Comparison of ENCODE assay signal across 38 cellular contexts in genomic region chr18:51637881-51638280, GRCh38.
"Had no signal": no experiment of that assay in that cellular context is flagged by ENCODE, and none has a peak within 500 bp of the region (broad histone marks: within the 10 kb centered on the region; RNA-seq: fewer than 3 reads in every experiment).

No MANE protein-coding gene starts in this region.

- H3K4me1 Mint-ChIP-seq: activated naive CD4-positive, alpha-beta T cell treated with anti-CD3 and anti-CD28 coated beads, Interleukin-2, amount 10 ng/mL, durations not matched to agents 7 days and 5 days; activated naive CD4-positive, alpha-beta T cell treated with anti-CD3 and anti-CD28 coated beads, Interleukin-2, amount 50 U/mL, for 24 hours; activated naive CD8-positive, alpha-beta T cell treated with anti-CD3 and anti-CD28 coated beads for 36 hours; activated naive CD8-positive, alpha-beta T cell treated with anti-CD3 and anti-CD28 coated beads, Interleukin-2, amount 10 ng/mL, durations not matched to agents 7 days and 5 days; activated naive CD8-positive, alpha-beta T cell treated with anti-CD3 and anti-CD28 coated beads, Interleukin-2, amount 50 U/mL, for 24 hours; activated T-helper 17 cell treated with anti-CD3 and anti-CD28 coated beads, Interleukin-2, amount 50 U/mL, for 72 hours; brain; central memory CD8-positive, alpha-beta T cell had no signal

- H3K4me3 ChIP-seq: adrenal gland, ascending aorta, body of pancreas, breast epithelium, cardiac muscle cell had no signal

- H3K4me3 Mint-ChIP-seq: activated naive CD4-positive, alpha-beta T cell treated with anti-CD3 and anti-CD28 coated beads for 36 hours; activated naive CD4-positive, alpha-beta T cell treated with anti-CD3 and anti-CD28 coated beads, Interleukin-2, amount 10 ng/mL, durations not matched to agents 7 days and 5 days; activated naive CD4-positive, alpha-beta T cell treated with anti-CD3 and anti-CD28 coated beads, Interleukin-2, amount 50 U/mL, for 24 hours; activated naive CD8-positive, alpha-beta T cell; activated naive CD8-positive, alpha-beta T cell treated with anti-CD3 and anti-CD28 coated beads for 36 hours; activated naive CD8-positive, alpha-beta T cell treated with anti-CD3 and anti-CD28 coated beads, Interleukin-2, amount 10 ng/mL, durations not matched to agents 7 days and 5 days; activated naive CD8-positive, alpha-beta T cell treated with anti-CD3 and anti-CD28 coated beads, Interleukin-2, amount 50 U/mL, for 24 hours; activated T-cell treated with anti-CD3 and anti-CD28 coated beads, Interleukin-2, amount 50 U/mL, for 24 hours; activated T-cell treated with anti-CD3 and anti-CD28 coated beads, Interleukin-2, amount 50 U/mL, for 4 hours; activated T-cell treated with anti-CD3 and anti-CD28 coated beads, Interleukin-2, amount 50 U/mL, for 72 hours; activated T-helper 1 cell treated with anti-CD3 and anti-CD28 coated beads, Interleukin-12 subunit alpha, Interleukin-12 subunit beta, Interleukin-2, Interleukin-4 antibody, amounts not matched to agents 30 ng/mL and 10 ng/mL and 1 ng/mL, durations not matched to agents 14 hours and 24 hours and 36 hours; activated T-helper 17 cell treated with anti-CD3 and anti-CD28 coated beads, Interleukin-2, amount 50 U/mL, for 72 hours; brain; central memory CD8-positive, alpha-beta T cell had no signal

- H3K4me1 ChIP-seq: adrenal gland, ascending aorta, body of pancreas, breast epithelium had no signal

- H3K27me3 ChIP-seq: adrenal gland, ascending aorta, body of pancreas, brain microvascular endothelial cell, breast epithelium, cardiac muscle cell had no signal

- H3K27ac ChIP-seq: adrenal gland, ascending aorta, body of pancreas, brain microvascular endothelial cell, breast epithelium, cardiac muscle cell had no signal

- H3K9me3 Mint-ChIP-seq: activated naive CD4-positive, alpha-beta T cell treated with anti-CD3 and anti-CD28 coated beads, Interleukin-2, amount 50 U/mL, for 24 hours; activated T-cell treated with anti-CD3 and anti-CD28 coated beads, Interleukin-2, amount 50 U/mL, for 24 hours; central memory CD8-positive, alpha-beta T cell had no signal

- H3K27me3 Mint-ChIP-seq: activated naive CD4-positive, alpha-beta T cell treated with anti-CD3 and anti-CD28 coated beads, Interleukin-2, amount 10 ng/mL, durations not matched to agents 7 days and 5 days; activated naive CD4-positive, alpha-beta T cell treated with anti-CD3 and anti-CD28 coated beads, Interleukin-2, amount 50 U/mL, for 24 hours; activated naive CD8-positive, alpha-beta T cell treated with anti-CD3 and anti-CD28 coated beads, Interleukin-2, amount 10 ng/mL, durations not matched to agents 7 days and 5 days; brain; central memory CD8-positive, alpha-beta T cell had no signal

- H3K36me3 ChIP-seq: adrenal gland, ascending aorta, brain microvascular endothelial cell, breast epithelium, cardiac muscle cell had no signal

- ATAC-seq: activated naive CD4-positive, alpha-beta T cell treated with anti-CD3 and anti-CD28 coated beads, Interleukin-2, amount 50 U/mL, for 72 hours; activated naive CD8-positive, alpha-beta T cell treated with anti-CD3 and anti-CD28 coated beads, Interleukin-2, amount 50 U/mL, for 24 hours; activated T-cell treated with anti-CD3 and anti-CD28 coated beads, Interleukin-2, amount 50 U/mL, for 4 hours; activated T-cell treated with anti-CD3 and anti-CD28 coated beads, Interleukin-2, amount 50 U/mL, for 72 hours; activated T-helper 17 cell treated with anti-CD3 and anti-CD28 coated beads, Interleukin-2, amount 50 U/mL, for 72 hours; body of pancreas had no signal

- H3K27ac Mint-ChIP-seq: activated naive CD4-positive, alpha-beta T cell treated with anti-CD3 and anti-CD28 coated beads for 36 hours; activated naive CD4-positive, alpha-beta T cell treated with anti-CD3 and anti-CD28 coated beads, Interleukin-2, amount 10 ng/mL, durations not matched to agents 7 days and 5 days; activated naive CD4-positive, alpha-beta T cell treated with anti-CD3 and anti-CD28 coated beads, Interleukin-2, amount 50 U/mL, for 24 hours; activated naive CD4-positive, alpha-beta T cell treated with anti-CD3 and anti-CD28 coated beads, Interleukin-2, amount 50 U/mL, for 72 hours; activated naive CD8-positive, alpha-beta T cell; activated naive CD8-positive, alpha-beta T cell treated with anti-CD3 and anti-CD28 coated beads for 36 hours; activated naive CD8-positive, alpha-beta T cell treated with anti-CD3 and anti-CD28 coated beads, Interleukin-2, amount 10 ng/mL, durations not matched to agents 7 days and 5 days; activated naive CD8-positive, alpha-beta T cell treated with anti-CD3 and anti-CD28 coated beads, Interleukin-2, amount 50 U/mL, for 24 hours; activated T-cell treated with anti-CD3 and anti-CD28 coated beads, Interleukin-2, amount 50 U/mL, for 24 hours; activated T-cell treated with anti-CD3 and anti-CD28 coated beads, Interleukin-2, amount 50 U/mL, for 72 hours; activated T-helper 1 cell treated with anti-CD3 and anti-CD28 coated beads, Interleukin-12 subunit alpha, Interleukin-12 subunit beta, Interleukin-2, Interleukin-4 antibody, amounts not matched to agents 30 ng/mL and 10 ng/mL and 1 ng/mL, durations not matched to agents 14 hours and 24 hours and 36 hours; activated T-helper 17 cell treated with anti-CD3 and anti-CD28 coated beads, Interleukin-2, amount 50 U/mL, for 72 hours; activated T-helper 2 cell treated with anti-CD3 and anti-CD28 coated beads, Interferon-gamma antibody, Interleukin-2, Interleukin-4, amounts not matched to agents 10 μg/mL and 5 μg/mL and 100 μg/mL, durations not matched to agents 14 hours and 24 hours and 36 hours; brain had no signal

- H3K9me3 ChIP-seq: adrenal gland, ascending aorta, body of pancreas had no signal

- H3K36me3 Mint-ChIP-seq: activated naive CD4-positive, alpha-beta T cell treated with anti-CD3 and anti-CD28 coated beads, Interleukin-2, amount 10 ng/mL, durations not matched to agents 7 days and 5 days; activated naive CD4-positive, alpha-beta T cell treated with anti-CD3 and anti-CD28 coated beads, Interleukin-2, amount 50 U/mL, for 24 hours; activated naive CD4-positive, alpha-beta T cell treated with anti-CD3 and anti-CD28 coated beads, Interleukin-2, amount 50 U/mL, for 72 hours; activated naive CD8-positive, alpha-beta T cell; activated naive CD8-positive, alpha-beta T cell treated with anti-CD3 and anti-CD28 coated beads for 36 hours; activated naive CD8-positive, alpha-beta T cell treated with anti-CD3 and anti-CD28 coated beads, Interleukin-2, amount 10 ng/mL, durations not matched to agents 7 days and 5 days had no signal

- DNase-seq: activated effector memory CD4-positive, alpha-beta T cell treated with anti-CD3 and anti-CD28 coated beads, Interleukin-2, amount 50 U/mL, for 16 hours; activated effector memory CD4-positive, alpha-beta T cell treated with Interleukin-2 at 50 U/mL for 16 hours; activated gamma-delta T cell; activated gamma-delta T cell treated with Interleukin-2 at 50 U/mL for 16 hours; activated naive CD4-positive, alpha-beta T cell; activated naive CD4-positive, alpha-beta T cell treated with anti-CD3 and anti-CD28 coated beads for 36 hours; activated naive CD4-positive, alpha-beta T cell treated with anti-CD3 and anti-CD28 coated beads, Interleukin-2, amount 10 ng/mL, durations not matched to agents 7 days and 5 days; activated naive CD4-positive, alpha-beta T cell treated with anti-CD3 and anti-CD28 coated beads, Interleukin-2, amount 50 U/mL, for 16 hours; activated naive CD4-positive, alpha-beta T cell treated with Interleukin-2 at 50 U/mL for 16 hours; activated naive CD8-positive, alpha-beta T cell treated with anti-CD3 and anti-CD28 coated beads for 36 hours; activated naive CD8-positive, alpha-beta T cell treated with anti-CD3 and anti-CD28 coated beads, Interleukin-2, amount 10 ng/mL, durations not matched to agents 7 days and 5 days; activated naive CD8-positive, alpha-beta T cell treated with anti-CD3 and anti-CD28 coated beads, Interleukin-2, amount 50 U/mL, for 24 hours; activated T-cell treated with anti-CD3 and anti-CD28 coated beads, Interleukin-2, amount 50 U/mL, for 1 hour; activated T-cell treated with anti-CD3 and anti-CD28 coated beads, Interleukin-2, amount 50 U/mL, for 24 hours; activated T-cell treated with anti-CD3 and anti-CD28 coated beads, Interleukin-2, amount 50 U/mL, for 4 hours; activated T-cell treated with anti-CD3 and anti-CD28 coated beads, Interleukin-2, amount 50 U/mL, for 48 hours; activated T-cell treated with anti-CD3 and anti-CD28 coated beads, Interleukin-2, amount 50 U/mL, for 72 hours; adrenal gland; amniotic stem cell; amygdala; anterior cingulate cortex; aorta; body of pancreas; brain microvascular endothelial cell; caudate nucleus; central memory CD4-positive, alpha-beta T cell; cerebellar nuclear complex had no signal
